8 cellular contexts compared by ENCODE assay signal in genomic region chr11:68750197-68750987, GRCh38. TPM values are rescaled to one million over a fixed set of nuclear protein-coding genes. Genes with fewer than 3 reads are reported as not detected.
DNase-seq lines count a peak whose midpoint lies in the region; ATAC-seq and TF ChIP-seq lines count a peak whose summit lies in the region.

No MANE protein-coding gene starts in this region.

- no peak for ATAC-seq in omental fat pad (ENCODE audit: low FRiP score)

- DNase-seq in activated T-cell treated with anti-CD3 and anti-CD28 coated beads for 1 hour (ENCODE audit: low read depth) (peak; percentile 11), activated T-cell treated with anti-CD3 and anti-CD28 coated beads for 4 hours (no peak), NCI-H748 treated with DMSO at 0.1 percent for 48 hours (lab: John Stamatoyannopoulos, UW) (no peak), omental fat pad (ENCODE audit: low spot score) (no peak), LoVo (ENCODE audit: low spot score) (no peak)
- peak; percentile 25 to 29 for DNase-seq in activated T-cell treated with anti-CD3 and anti-CD28 coated beads, Interleukin-2, amount 50 U/mL, for 48 hours

- H3K36me3 ChIP-seq in subcutaneous abdominal adipose tissue (ENCODE audit: control insufficient read depth in 5 of 5, insufficient read depth in 5 of 5, low read length in 5 of 5) = peaks cover 0 to 8% (median 3%) of the 10 kb centered on the region in 5 donors

- H3K4me1 ChIP-seq in subcutaneous abdominal adipose tissue (ENCODE audit: control insufficient read depth in 5 of 5, insufficient read depth in 5 of 5, low read length in 5 of 5) = peaks cover 4 to 21% (median 16%) of the 10 kb centered on the region in 5 donors

- no peaks in the 10 kb centered on the region for H3K9me3 ChIP-seq in subcutaneous abdominal adipose tissue (ENCODE audit: control insufficient read depth in 5 of 5, low read length in 5 of 5)

- H3K9ac ChIP-seq in subcutaneous abdominal adipose tissue (ENCODE audit: low read length in 5 of 5) = peak overlapping the region in 1 of 5 donors; percentile 34

- H3K27me3 ChIP-seq in subcutaneous abdominal adipose tissue (ENCODE audit: control insufficient read depth in 5 of 5, insufficient read depth in 4 of 5, low read length in 5 of 5) = no peaks in the 10 kb centered on the region

- peak overlapping the region; percentile 23 for H3K27ac ChIP-seq in subcutaneous abdominal adipose tissue (ENCODE audit: low read depth, low read length)

- H3K4me3 ChIP-seq in iPS-11a (ENCODE audit: low read depth, low read length) (peak overlapping the region; percentile 54), subcutaneous abdominal adipose tissue (ENCODE audit: low read depth in 1 of 5, low read length in 5 of 5) (peak overlapping the region in 4 of 5 donors; percentile 26 to 40 (median 33))

- TF ChIP-seq CTCF in omental fat pad (IDR thresholded peaks at IDR 0.05) = no peak

RNA-seq across cellular contexts. Expression of gene TESMIN, which starts 0.9 kb away (rescaled TPM):
- total RNA-seq in omental fat pad = 1 to 10 TPM in 1 of 4 donors, under 1 TPM in 3; 0.36 to 2.2 (median 0.47) TPM

Comparison
In these comparisons a context has a peak if more than half of its experiments do, and no peak if none do; other contexts are left out.
1. DNase-seq: peak in activated T-cell treated with anti-CD3 and anti-CD28 coated beads for 1 hour (single experiment) and activated T-cell treated with anti-CD3 and anti-CD28 coated beads, Interleukin-2, amount 50 U/mL, for 48 hours (2 of 2); none in activated T-cell treated with anti-CD3 and anti-CD28 coated beads for 4 hours (single experiment), NCI-H748 treated with DMSO at 0.1 percent for 48 hours (single experiment), omental fat pad (single experiment) and LoVo (single experiment).